28 cellular contexts compared by ENCODE assay signal in the genomic region with DNA sequence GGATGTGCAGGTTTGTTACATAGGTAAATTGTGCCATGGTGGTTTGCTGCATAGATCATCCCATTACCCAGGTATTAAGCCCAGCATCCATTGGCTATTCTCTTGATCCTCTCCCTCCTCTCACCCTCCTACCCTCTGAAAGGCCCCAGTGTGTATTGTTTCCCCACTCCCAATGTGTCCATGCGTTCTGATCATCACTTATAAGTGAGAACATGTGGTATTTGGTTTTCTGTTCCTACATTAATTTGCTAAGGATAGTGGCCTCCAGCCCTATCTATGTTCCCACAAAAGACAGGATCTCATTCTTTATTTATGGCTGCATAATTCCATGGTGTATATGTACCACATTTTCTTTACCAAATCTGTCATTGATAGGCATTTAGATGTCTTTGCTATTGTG.
"Had no signal": no experiment of that assay in that cellular context is flagged by ENCODE, and none has a peak within 500 bp of the region (broad histone marks: within the 10 kb centered on the region; RNA-seq: fewer than 3 reads in every experiment).

No MANE protein-coding gene starts in this region.

- H3K4me1 ChIP-seq: colonic mucosa, esophagus muscularis mucosa, esophagus squamous epithelium, foreskin keratinocyte, gastrocnemius medialis, gastroesophageal sphincter, heart left ventricle, heart right ventricle had no signal

- H3K27ac ChIP-seq: colonic mucosa, coronary artery, dorsolateral prefrontal cortex, epithelial cell of prostate, esophagus muscularis mucosa, esophagus squamous epithelium, foreskin keratinocyte, gastrocnemius medialis, gastroesophageal sphincter, heart left ventricle, heart right ventricle had no signal

- H3K36me3 ChIP-seq: colonic mucosa, esophagus muscularis mucosa, esophagus squamous epithelium, gastrocnemius medialis, gastroesophageal sphincter, heart left ventricle, heart right ventricle had no signal

- H3K4me3 ChIP-seq: colonic mucosa, coronary artery, dorsolateral prefrontal cortex, esophagus muscularis mucosa, esophagus squamous epithelium, gastrocnemius medialis, gastroesophageal sphincter, heart left ventricle, heart right ventricle had no signal

- ATAC-seq: effector memory CD8-positive, alpha-beta T cell; esophagus mucosa; foreskin keratinocyte; gastrocnemius medialis; gastroesophageal sphincter; heart left ventricle; heart right ventricle had no signal

- H3K9me3 ChIP-seq: colonic mucosa, esophagus muscularis mucosa, esophagus squamous epithelium, gastrocnemius medialis, gastroesophageal sphincter, heart left ventricle had no signal

- DNase-seq: colonic mucosa; cortex of kidney; dermis blood vessel endothelial cell; dorsolateral prefrontal cortex; effector CD4-positive, alpha-beta T cell; effector CD8-positive, alpha-beta T cell; effector memory CD4-positive, alpha-beta T cell; effector memory CD8-positive, alpha-beta T cell; endodermal cell; erythroblast; esophagus squamous epithelium; foreskin fibroblast; foreskin keratinocyte; foreskin melanocyte; gastrocnemius medialis; glutamatergic neuron; head of caudate nucleus; heart left ventricle; heart right ventricle had no signal

- FAIRE-seq: colon, endometrium, endothelial cell of umbilical vein, frontal cortex had no signal

- H3K27me3 ChIP-seq: colonic mucosa, dorsolateral prefrontal cortex, esophagus muscularis mucosa, esophagus squamous epithelium, foreskin keratinocyte, gastrocnemius medialis, gastroesophageal sphincter, heart left ventricle, heart right ventricle had no signal
